Comparison of ENCODE assay signal across 12 cellular contexts in the genomic region with DNA sequence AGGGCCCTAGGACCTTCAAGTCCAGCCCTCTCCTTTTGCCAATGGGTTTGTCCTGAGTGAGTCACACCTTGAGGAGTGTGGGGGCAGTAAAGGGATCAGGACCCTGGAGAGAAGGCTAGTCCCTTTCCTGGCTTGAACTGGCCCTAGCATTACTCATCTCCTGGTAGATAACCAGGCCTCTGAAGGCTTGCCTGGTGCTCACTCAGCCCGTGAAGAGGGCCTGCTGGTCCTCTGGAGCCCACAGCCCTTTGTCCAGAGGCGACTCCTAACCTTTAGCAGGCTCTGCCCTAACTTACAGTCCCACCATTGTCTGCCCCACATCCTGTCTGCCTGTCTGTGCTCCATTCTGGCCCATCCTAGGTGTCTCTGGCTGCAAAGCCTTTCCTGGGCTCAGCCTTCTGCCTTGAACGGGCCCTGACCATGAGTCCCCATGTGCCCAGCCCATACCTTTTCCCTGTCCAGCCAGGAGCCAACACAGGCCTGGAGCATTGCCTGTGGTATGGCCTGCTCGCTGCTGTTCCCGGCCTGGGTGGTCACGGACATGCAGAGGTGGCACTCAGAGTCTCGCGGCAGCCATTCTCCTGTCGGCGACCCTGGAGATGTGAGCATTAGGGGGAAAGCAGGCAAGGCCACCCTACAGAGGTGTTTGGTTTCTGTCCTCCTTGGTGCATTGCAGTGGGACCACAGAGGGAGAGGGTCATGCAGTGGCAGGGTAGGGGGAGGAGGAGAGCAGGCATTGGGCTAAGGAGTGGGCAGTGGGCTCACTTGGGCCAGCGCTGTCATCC. TPM values are rescaled to one million over a fixed set of nuclear protein-coding genes. Genes with fewer than 3 reads are reported as not detected.
DNase-seq lines count a peak whose midpoint lies in the region; ATAC-seq, FAIRE-seq and TF ChIP-seq lines count a peak whose summit lies in the region.
"Had no signal": no experiment of that assay in that cellular context is flagged by ENCODE, and none has a peak within 500 bp of the region (broad histone marks: within the 10 kb centered on the region; RNA-seq: fewer than 3 reads in every experiment).

No MANE protein-coding gene starts in this region.

- H2AFZ ChIP-seq in astrocyte (ENCODE audit: low read depth, low read length): no peak overlapping the region

- TF ChIP-seq POLR2A in lower leg skin (IDR thresholded peaks at IDR 0.05): no peak

- H3K36me3 ChIP-seq in astrocyte (ENCODE audit: insufficient read depth, low read length) (no peaks in the 10 kb centered on the region), subcutaneous abdominal adipose tissue (ENCODE audit: control insufficient read depth in 5 of 5, insufficient read depth in 5 of 5, low read length in 5 of 5) (peaks cover 0 to 13% (median 0%) of the 10 kb centered on the region in 5 donors)

- no peaks in the 10 kb centered on the region for H3K79me2 ChIP-seq in astrocyte (ENCODE audit: insufficient read depth, low read length)

- 86 to 87% methylated on average over 8 to 11 of the region's 11 CpGs for WGBS in lower leg skin, 2 donors

- peaks cover 8% of the 10 kb centered on the region for H3K36me3 Mint-ChIP-seq in astrocyte (ENCODE audit: low read depth, unreplicated experiment)

- H3K27me3 ChIP-seq in astrocyte (ENCODE audit: insufficient read depth, low read length): no peaks in the 10 kb centered on the region
- H3K27me3 ChIP-seq in subcutaneous abdominal adipose tissue (ENCODE audit: control insufficient read depth in 5 of 5, insufficient read depth in 4 of 5, low read length in 5 of 5): no peaks in the 10 kb centered on the region

- H3K4me1 ChIP-seq in astrocyte (ENCODE audit: insufficient read depth, low read length) (peaks cover 14% of the 10 kb centered on the region), subcutaneous abdominal adipose tissue (ENCODE audit: control insufficient read depth in 5 of 5, insufficient read depth in 5 of 5, low read length in 5 of 5) (peaks cover 0 to 32% (median 20%) of the 10 kb centered on the region in 5 donors)

- H3K27me3 Mint-ChIP-seq in astrocyte (ENCODE audit: low read depth, unreplicated experiment): peaks cover 9% of the 10 kb centered on the region

- H3K9me3 Mint-ChIP-seq in astrocyte (ENCODE audit: unreplicated experiment): no peaks in the 10 kb centered on the region
- H3K9me3 Mint-ChIP-seq: dendritic cell treated with granulocyte-macrophage colony-stimulating factor and Interleukin-4, amounts not matched to agents 40 ng/mL and 50 ng/mL, for 4 days; naive thymus-derived CD8-positive, alpha-beta T cell had no signal

- FAIRE-seq in astrocyte (lab: Jason Lieb, UNC): no peak
- FAIRE-seq: H1 had no signal

- peak overlapping the region; percentile 38 for H3K4me2 ChIP-seq in astrocyte (ENCODE audit: low read length)

- intact Hi-C loops in lower leg skin (cut with DNase I; ENCODE audit: low total_unique reads): no loop called here

- H3K27ac Mint-ChIP-seq in astrocyte (ENCODE audit: unreplicated experiment): peak overlapping the region; percentile 83
- H3K27ac Mint-ChIP-seq: dendritic cell treated with granulocyte-macrophage colony-stimulating factor and Interleukin-4, amounts not matched to agents 40 ng/mL and 50 ng/mL, for 4 days had no signal

- H4K20me1 ChIP-seq in astrocyte (ENCODE audit: insufficient read depth, low read length): no peaks in the 10 kb centered on the region

- H3K9ac ChIP-seq in astrocyte (ENCODE audit: low read length) (no peak overlapping the region), subcutaneous abdominal adipose tissue (ENCODE audit: low read length in 5 of 5) (no peak overlapping the region)

- no peak overlapping the region for H3K4me3 ChIP-seq in astrocyte (ENCODE audit: insufficient read depth, low read depth, low read length)
- no peak overlapping the region for H3K4me3 ChIP-seq in subcutaneous abdominal adipose tissue (ENCODE audit: low read depth in 1 of 5, low read length in 5 of 5)
- no peak overlapping the region for H3K4me3 ChIP-seq in lower leg skin (ENCODE audit: low read depth, poor library complexity, severe bottlenecking)

- TF ChIP-seq CTCF in astrocyte (IDR thresholded peaks at IDR 0.05; ENCODE audit: insufficient read depth, low read depth, low read length): no peak
- no peak for TF ChIP-seq CTCF in lower leg skin (IDR thresholded peaks at IDR 0.05)

- no peak overlapping the region for H3K4me3 Mint-ChIP-seq in astrocyte (ENCODE audit: unreplicated experiment)
- H3K4me3 Mint-ChIP-seq: dendritic cell treated with granulocyte-macrophage colony-stimulating factor and Interleukin-4, amounts not matched to agents 40 ng/mL and 50 ng/mL, for 4 days; naive thymus-derived CD8-positive, alpha-beta T cell had no signal

- no peak for ATAC-seq in HG02642 (IDR thresholded peaks at IDR 0.05; ENCODE audit: poor library complexity, unreplicated experiment)
- ATAC-seq: naive thymus-derived CD8-positive, alpha-beta T cell had no signal

- H3K9me3 ChIP-seq in astrocyte (ENCODE audit: insufficient read depth, low read depth, low read length): no peaks in the 10 kb centered on the region
- H3K9me3 ChIP-seq in subcutaneous abdominal adipose tissue (ENCODE audit: control insufficient read depth in 5 of 5, low read length in 5 of 5): no peaks in the 10 kb centered on the region

- H3K27ac ChIP-seq in astrocyte (ENCODE audit: low read depth, low read length) (no peak overlapping the region), subcutaneous abdominal adipose tissue (ENCODE audit: low read depth, low read length) (peak overlapping the region; percentile 54)

- DNase-seq in HK-2 (ENCODE audit: unreplicated experiment) (peak; percentile 80), astrocyte (ENCODE audit: low read depth) (peak; percentile 96), hepatic stellate cell (ENCODE audit: low spot score) (peak; percentile 92), activated T-cell treated with anti-CD3 and anti-CD28 coated beads for 4 hours (no peak), lower leg skin (ENCODE audit: low spot score in 2 of 2) (no peak), medulla oblongata (ENCODE audit: extremely low spot score) (no peak)
- DNase-seq: KG1; naive thymus-derived CD8-positive, alpha-beta T cell had no signal

- peaks cover 9% of the 10 kb centered on the region for H3K4me1 Mint-ChIP-seq in astrocyte (ENCODE audit: low read depth, unreplicated experiment)

RNA-seq across cellular contexts. Expression of a gene that starts 4.9 kb away (rescaled TPM):
- total RNA-seq in astrocyte (not detected in 2 replicates), lower leg skin (not detected)
- total RNA-seq: H1; naive thymus-derived CD8-positive, alpha-beta T cell had no signal

RNA-seq across cellular contexts. Expression of a gene that starts 31.1 kb away (rescaled TPM):
- not detected in 2 replicates for total RNA-seq in astrocyte
- total RNA-seq in lower leg skin: 1 to 10 TPM in 2 of 4 donors, under 1 TPM in 1, not detected in 1; 0.42 to 3.6 (median 1.3) TPM
- total RNA-seq: H1 had no signal

RNA-seq across cellular contexts. Expression of a gene that starts 47.1 kb away (rescaled TPM):
- total RNA-seq in astrocyte: 44.4 and 48.3 TPM in 2 replicates
- total RNA-seq in lower leg skin: 100 to 1,000 TPM in 1 of 4 donors, 10 to 100 TPM in 3; 45.6 to 160 (median 67.9) TPM

RNA-seq across cellular contexts. Expression of a gene that starts 51.2 kb away (rescaled TPM):
- total RNA-seq in astrocyte (14.3 and 17.8 TPM in 2 replicates), lower leg skin (10 to 100 TPM; 15.1 to 41.1 (median 19.0) TPM)

Comparison
In these comparisons a context has a peak if more than half of its experiments do, and no peak if none do; other contexts are left out.
1. DNase-seq: peak in HK-2 (single experiment), astrocyte (single experiment) and hepatic stellate cell (single experiment); none in activated T-cell treated with anti-CD3 and anti-CD28 coated beads for 4 hours (single experiment), lower leg skin (0 of 2) and medulla oblongata (single experiment).